ENCODE assay signal across 12 cellular contexts in the genomic region with DNA sequence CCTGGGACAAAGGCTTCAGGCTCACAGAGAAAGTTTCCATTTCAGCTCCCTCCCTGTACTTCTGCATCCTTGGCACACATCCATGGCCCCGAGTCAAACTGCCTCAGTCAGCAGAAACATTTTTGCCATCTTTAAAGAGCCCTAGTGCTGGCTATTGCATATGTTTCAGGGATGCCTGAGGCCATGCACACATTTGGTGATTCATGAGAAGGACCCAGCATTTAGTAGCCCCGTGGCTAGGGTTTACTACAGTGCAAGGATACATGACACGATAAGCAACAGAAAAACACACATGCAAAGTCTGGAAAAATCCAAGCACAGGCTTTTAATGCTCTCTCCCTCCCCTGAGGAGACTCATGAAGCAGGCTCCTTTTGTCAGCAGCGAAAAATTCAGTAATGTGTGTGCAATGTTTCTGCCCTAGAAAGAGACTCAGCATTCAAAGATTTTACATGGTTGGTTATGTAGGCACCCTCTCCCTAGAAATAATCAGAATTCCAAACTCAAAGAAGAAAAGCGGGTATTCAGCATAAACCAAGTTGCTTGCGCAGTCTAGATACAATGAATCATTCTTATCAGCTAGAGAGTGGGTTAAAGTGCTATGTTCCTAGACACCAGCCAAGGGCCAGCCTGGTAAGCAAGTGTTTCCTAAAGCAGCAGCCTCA. TPM values are rescaled to one million over a fixed set of nuclear protein-coding genes. Genes with fewer than 3 reads are reported as not detected.
DNase-seq lines count a peak whose midpoint lies in the region; ATAC-seq and TF ChIP-seq lines count a peak whose summit lies in the region.
"Had no signal": no experiment of that assay in that cellular context is flagged by ENCODE, and none has a peak within 500 bp of the region (broad histone marks: within the 10 kb centered on the region; RNA-seq: fewer than 3 reads in every experiment).

No MANE protein-coding gene starts in this region.

- ATAC-seq in HG02981 (IDR thresholded peaks at IDR 0.05; ENCODE audit: unreplicated experiment) (no peak), GM19035 (IDR thresholded peaks at IDR 0.05; ENCODE audit: unreplicated experiment) (no peak)
- ATAC-seq in activated T-helper 17 cell treated with anti-CD3 and anti-CD28 coated beads, Interleukin-2, amount 50 U/mL, for 72 hours (replicated peaks) = no peak
- ATAC-seq: stimulated activated memory B cell treated with anti-CD40 and anti-IgM and Interleukin-4, amounts not matched to agents 10 μg/mL and 1 μg/mL and 100 μg/mL, for 72 hours had no signal

- no peak overlapping the region for H3K27ac Mint-ChIP-seq in activated CD4-positive, alpha-beta memory T cell treated with anti-CD3 and anti-CD28 coated beads for 36 hours
- H3K27ac Mint-ChIP-seq in activated T-helper 17 cell treated with anti-CD3 and anti-CD28 coated beads, Interleukin-2, amount 50 U/mL, for 72 hours = no peak overlapping the region
- H3K27ac Mint-ChIP-seq: stimulated activated memory B cell treated with anti-CD40 and anti-IgM and Interleukin-4, amounts not matched to agents 10 μg/mL and 1 μg/mL and 100 μg/mL, for 72 hours had no signal

- intact Hi-C loops in activated CD4-positive, alpha-beta memory T cell treated with anti-CD3 and anti-CD28 coated beads for 36 hours (cut with micrococcal nuclease) = no loop called here

- peaks cover 9% of the 10 kb centered on the region for H3K9me3 Mint-ChIP-seq in activated CD4-positive, alpha-beta memory T cell treated with anti-CD3 and anti-CD28 coated beads for 36 hours
- peaks cover under 1% of the 10 kb centered on the region for H3K9me3 Mint-ChIP-seq in activated T-helper 17 cell treated with anti-CD3 and anti-CD28 coated beads, Interleukin-2, amount 50 U/mL, for 72 hours

- CTCF ChIA-PET in activated CD4-positive, alpha-beta memory T cell treated with anti-CD3 and anti-CD28 coated beads for 36 hours (lab: Charles Lee) = interaction anchor here (1.0 kb wide), 1 partner anchor 14 kb away, joined by 3 read pairs; no protein-coding TSS in a partner anchor

- DNase-seq in AG10803 (ENCODE audit: low read depth) = peak; percentile 62
- DNase-seq in NCI-H69 (lab: John Stamatoyannopoulos, UW) = peak; percentile 45
- DNase-seq in epidermal melanocyte (ENCODE audit: insufficient read length, low spot score) = peak; percentile 84
- peak; percentile 56 for DNase-seq in myocyte (ENCODE audit: low read depth)
- no peak for DNase-seq in activated CD4-positive, alpha-beta memory T cell treated with anti-CD3 and anti-CD28 coated beads for 36 hours
- DNase-seq: COR-L47, KBM-7, kidney had no signal

- no peaks in the 10 kb centered on the region for H3K36me3 Mint-ChIP-seq in activated CD4-positive, alpha-beta memory T cell treated with anti-CD3 and anti-CD28 coated beads for 36 hours
- no peaks in the 10 kb centered on the region for H3K36me3 Mint-ChIP-seq in activated T-helper 17 cell treated with anti-CD3 and anti-CD28 coated beads, Interleukin-2, amount 50 U/mL, for 72 hours (ENCODE audit: low read depth)
- H3K36me3 Mint-ChIP-seq: stimulated activated memory B cell treated with anti-CD40 and anti-IgM and Interleukin-4, amounts not matched to agents 10 μg/mL and 1 μg/mL and 100 μg/mL, for 72 hours had no signal

- POLR2A ChIA-PET in activated CD4-positive, alpha-beta memory T cell treated with anti-CD3 and anti-CD28 coated beads for 36 hours (lab: Charles Lee) = no interaction called here

- H3K4me3 Mint-ChIP-seq in activated CD4-positive, alpha-beta memory T cell treated with anti-CD3 and anti-CD28 coated beads for 36 hours = no peak overlapping the region
- H3K4me3 Mint-ChIP-seq in activated T-helper 17 cell treated with anti-CD3 and anti-CD28 coated beads, Interleukin-2, amount 50 U/mL, for 72 hours = no peak overlapping the region
- H3K4me3 Mint-ChIP-seq: stimulated activated memory B cell treated with anti-CD40 and anti-IgM and Interleukin-4, amounts not matched to agents 10 μg/mL and 1 μg/mL and 100 μg/mL, for 72 hours had no signal

- no peak for TF ChIP-seq CTCF in AG10803 (conservative IDR thresholded peaks at IDR 0.05; ENCODE audit: low read length)

- no peaks in the 10 kb centered on the region for H3K4me1 Mint-ChIP-seq in activated CD4-positive, alpha-beta memory T cell treated with anti-CD3 and anti-CD28 coated beads for 36 hours (ENCODE audit: low read depth)
- H3K4me1 Mint-ChIP-seq in activated T-helper 17 cell treated with anti-CD3 and anti-CD28 coated beads, Interleukin-2, amount 50 U/mL, for 72 hours = no peaks in the 10 kb centered on the region
- H3K4me1 Mint-ChIP-seq: stimulated activated memory B cell treated with anti-CD40 and anti-IgM and Interleukin-4, amounts not matched to agents 10 μg/mL and 1 μg/mL and 100 μg/mL, for 72 hours had no signal

- H3K27me3 Mint-ChIP-seq in activated CD4-positive, alpha-beta memory T cell treated with anti-CD3 and anti-CD28 coated beads for 36 hours = peaks cover 5% of the 10 kb centered on the region
- H3K27me3 Mint-ChIP-seq in activated T-helper 17 cell treated with anti-CD3 and anti-CD28 coated beads, Interleukin-2, amount 50 U/mL, for 72 hours = peaks cover 13% of the 10 kb centered on the region

- no peak overlapping the region for H3K4me3 ChIP-seq in AG10803 (ENCODE audit: low read length)

RNA-seq across cellular contexts. Expression of a gene that starts 17.6 kb away (rescaled TPM):
- total RNA-seq in myocyte = not detected in 2 replicates
- not detected for polyA plus RNA-seq in myocyte (2012)
- total RNA-seq in activated CD4-positive, alpha-beta memory T cell treated with anti-CD3 and anti-CD28 coated beads for 36 hours = not detected
- total RNA-seq in activated T-helper 17 cell treated with anti-CD3 and anti-CD28 coated beads, Interleukin-2, amount 50 U/mL, for 72 hours = not detected
- total RNA-seq: kidney had no signal

RNA-seq across cellular contexts. Expression of a gene that starts 26.0 kb away (rescaled TPM):
- 25.7 and 27.0 TPM in 2 replicates for total RNA-seq in myocyte
- 25.8 TPM for polyA plus RNA-seq in myocyte (2012)
- total RNA-seq in activated CD4-positive, alpha-beta memory T cell treated with anti-CD3 and anti-CD28 coated beads for 36 hours = 10 to 100 TPM; 12.4 to 14.0 TPM
- 10 to 100 TPM in 1 of 2 donors, 1 to 10 TPM in 1; 9.9 to 29.0 TPM for total RNA-seq in activated T-helper 17 cell treated with anti-CD3 and anti-CD28 coated beads, Interleukin-2, amount 50 U/mL, for 72 hours
